Comparison of ENCODE assay signal across 1 cellular context in the genomic region with DNA sequence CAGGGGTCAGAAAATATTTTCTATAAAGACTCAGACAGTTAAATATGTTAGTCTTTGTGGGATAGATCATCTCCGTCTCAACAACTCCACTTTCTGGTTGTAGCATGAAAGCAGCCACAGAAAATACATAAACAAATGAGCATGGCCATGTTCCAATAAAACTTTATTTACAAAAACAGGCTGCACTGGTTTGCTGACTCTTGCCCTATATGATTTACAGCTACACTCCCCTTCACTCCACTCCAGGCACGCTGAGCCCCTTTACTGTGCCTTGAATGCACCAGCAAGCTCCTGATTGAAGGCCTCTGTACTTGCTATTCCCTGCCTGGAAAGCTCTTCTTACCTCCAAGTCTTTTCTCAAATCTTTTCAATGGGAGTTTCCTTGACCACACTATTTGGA.
TF ChIP-seq lines count a peak whose summit lies in the region.

No MANE protein-coding gene starts in this region.

TF ChIP-seq in K562, 482 proteins besides CTCF, POLR2A, EP300 and RAD21:
- peak; percentile 18 for TF ChIP-seq MEIS2 (IDR thresholded peaks at IDR 0.05; ENCODE audit: partially characterized antibody)
- TF ChIP-seq, protein P1, sequence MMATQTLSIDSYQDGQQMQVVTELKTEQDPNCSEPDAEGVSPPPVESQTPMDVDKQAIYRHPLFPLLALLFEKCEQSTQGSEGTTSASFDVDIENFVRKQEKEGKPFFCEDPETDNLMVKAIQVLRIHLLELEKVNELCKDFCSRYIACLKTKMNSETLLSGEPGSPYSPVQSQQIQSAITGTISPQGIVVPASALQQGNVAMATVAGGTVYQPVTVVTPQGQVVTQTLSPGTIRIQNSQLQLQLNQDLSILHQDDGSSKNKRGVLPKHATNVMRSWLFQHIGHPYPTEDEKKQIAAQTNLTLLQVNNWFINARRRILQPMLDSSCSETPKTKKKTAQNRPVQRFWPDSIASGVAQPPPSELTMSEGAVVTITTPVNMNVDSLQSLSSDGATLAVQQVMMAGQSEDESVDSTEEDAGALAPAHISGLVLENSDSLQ (IDR thresholded peaks at IDR 0.05): peak; percentile 17; the same call in 1 of the 2 replicates
- TF ChIP-seq PPARD (CRISPR knock-in tag; IDR thresholded peaks at IDR 0.05): no peak
- TF ChIP-seq, protein P2, sequence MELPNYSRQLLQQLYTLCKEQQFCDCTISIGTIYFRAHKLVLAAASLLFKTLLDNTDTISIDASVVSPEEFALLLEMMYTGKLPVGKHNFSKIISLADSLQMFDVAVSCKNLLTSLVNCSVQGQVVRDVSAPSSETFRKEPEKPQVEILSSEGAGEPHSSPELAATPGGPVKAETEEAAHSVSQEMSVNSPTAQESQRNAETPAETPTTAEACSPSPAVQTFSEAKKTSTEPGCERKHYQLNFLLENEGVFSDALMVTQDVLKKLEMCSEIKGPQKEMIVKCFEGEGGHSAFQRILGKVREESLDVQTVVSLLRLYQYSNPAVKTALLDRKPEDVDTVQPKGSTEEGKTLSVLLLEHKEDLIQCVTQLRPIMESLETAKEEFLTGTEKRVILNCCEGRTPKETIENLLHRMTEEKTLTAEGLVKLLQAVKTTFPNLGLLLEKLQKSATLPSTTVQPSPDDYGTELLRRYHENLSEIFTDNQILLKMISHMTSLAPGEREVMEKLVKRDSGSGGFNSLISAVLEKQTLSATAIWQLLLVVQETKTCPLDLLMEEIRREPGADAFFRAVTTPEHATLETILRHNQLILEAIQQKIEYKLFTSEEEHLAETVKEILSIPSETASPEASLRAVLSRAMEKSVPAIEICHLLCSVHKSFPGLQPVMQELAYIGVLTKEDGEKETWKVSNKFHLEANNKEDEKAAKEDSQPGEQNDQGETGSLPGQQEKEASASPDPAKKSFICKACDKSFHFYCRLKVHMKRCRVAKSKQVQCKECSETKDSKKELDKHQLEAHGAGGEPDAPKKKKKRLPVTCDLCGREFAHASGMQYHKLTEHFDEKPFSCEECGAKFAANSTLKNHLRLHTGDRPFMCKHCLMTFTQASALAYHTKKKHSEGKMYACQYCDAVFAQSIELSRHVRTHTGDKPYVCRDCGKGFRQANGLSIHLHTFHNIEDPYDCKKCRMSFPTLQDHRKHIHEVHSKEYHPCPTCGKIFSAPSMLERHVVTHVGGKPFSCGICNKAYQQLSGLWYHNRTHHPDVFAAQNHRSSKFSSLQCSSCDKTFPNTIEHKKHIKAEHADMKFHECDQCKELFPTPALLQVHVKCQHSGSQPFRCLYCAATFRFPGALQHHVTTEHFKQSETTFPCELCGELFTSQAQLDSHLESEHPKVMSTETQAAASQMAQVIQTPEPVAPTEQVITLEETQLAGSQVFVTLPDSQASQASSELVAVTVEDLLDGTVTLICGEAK (IDR thresholded peaks at IDR 0.05): peak; percentile 98
- TF ChIP-seq, protein P2 (CRISPR knock-in tag; IDR thresholded peaks at IDR 0.05): peak; percentile 90
